ENCODE assay signal across 12 cellular contexts in genomic region chr4:23930750-23931488, GRCh38. TPM values are rescaled to one million over a fixed set of nuclear protein-coding genes. Genes with fewer than 3 reads are reported as not detected.
DNase-seq lines count a peak whose midpoint lies in the region; ATAC-seq and TF ChIP-seq lines count a peak whose summit lies in the region.
"Had no signal": no experiment of that assay in that cellular context is flagged by ENCODE, and none has a peak within 500 bp of the region (broad histone marks: within the 10 kb centered on the region; RNA-seq: fewer than 3 reads in every experiment).

No MANE protein-coding gene starts in this region.

- no peaks in the 10 kb centered on the region for H3K36me3 Mint-ChIP-seq in stimulated activated effector memory CD8-positive, alpha-beta T cell treated with anti-CD3 and anti-CD28 coated beads, Interleukin-12 subunit alpha, Interleukin-12 subunit beta, amount 100 ng/mL, for 72 hours

- no peaks in the 10 kb centered on the region for H3K4me1 Mint-ChIP-seq in stimulated activated effector memory CD8-positive, alpha-beta T cell treated with anti-CD3 and anti-CD28 coated beads, Interleukin-12 subunit alpha, Interleukin-12 subunit beta, amount 100 ng/mL, for 72 hours

- peak; percentile 15 for TF ChIP-seq RAD21 in SK-N-SH (IDR thresholded peaks at IDR 0.05; ENCODE audit: low read length)

- TF ChIP-seq POLR2A in tibial nerve (IDR thresholded peaks at IDR 0.05) = no peak

- H3K4me2 ChIP-seq in SK-N-SH = no peak overlapping the region

- peak in 1 of 2 experiments; percentile 76; a peak in 2 of 4 replicates for TF ChIP-seq EP300 in SK-N-SH (IDR thresholded peaks at IDR 0.05; ENCODE audit: borderline replicate concordance in 1 of 2, low read depth in 1 of 2, low read length in 1 of 2)
- peak in 1 of 2 donors; percentile 62 for TF ChIP-seq EP300 in tibial nerve (IDR thresholded peaks at IDR 0.05)

- H3K27ac Mint-ChIP-seq in stimulated activated effector memory CD8-positive, alpha-beta T cell treated with anti-CD3 and anti-CD28 coated beads, Interleukin-12 subunit alpha, Interleukin-12 subunit beta, amount 100 ng/mL, for 72 hours = no peak overlapping the region

- POLR2A ChIA-PET in SK-N-SH (lab: Yijun Ruan, JAX) = no interaction called here

- no peak for TF ChIP-seq CTCF in SK-N-SH (IDR thresholded peaks at IDR 0.05)
- no peak for TF ChIP-seq CTCF in foreskin fibroblast (IDR thresholded peaks at IDR 0.05; ENCODE audit: low read depth, low read length)
- TF ChIP-seq CTCF in tibial nerve (IDR thresholded peaks at IDR 0.05) = no peak
- TF ChIP-seq CTCF in GM10266 (IDR thresholded peaks at IDR 0.05; ENCODE audit: control insufficient read depth, insufficient read depth, low read depth, missing control alignments) = no peak

- H3K9me3 Mint-ChIP-seq in stimulated activated effector memory CD8-positive, alpha-beta T cell treated with anti-CD3 and anti-CD28 coated beads, Interleukin-12 subunit alpha, Interleukin-12 subunit beta, amount 100 ng/mL, for 72 hours = peaks cover 10% of the 10 kb centered on the region

- no peaks in the 10 kb centered on the region for H3K79me2 ChIP-seq in SK-N-SH (ENCODE audit: insufficient read depth)

- H3K4me3 Mint-ChIP-seq in stimulated activated effector memory CD8-positive, alpha-beta T cell treated with anti-CD3 and anti-CD28 coated beads, Interleukin-12 subunit alpha, Interleukin-12 subunit beta, amount 100 ng/mL, for 72 hours = no peak overlapping the region

- H2AFZ ChIP-seq in SK-N-SH (ENCODE audit: low read depth) = no peak overlapping the region

- H3K4me3 ChIP-seq in SK-N-SH (ENCODE audit: low read depth in 2 of 2, low read length in 1 of 2) = no peak overlapping the region
- H3K4me3 ChIP-seq in foreskin fibroblast (ENCODE audit: low read depth in 1 of 2, low read length in 2 of 2) = no peak overlapping the region
- H3K4me3 ChIP-seq in tibial nerve = no peak overlapping the region

- H3K36me3 ChIP-seq in SK-N-SH (replicated peaks in 1 of 2; ENCODE audit: control insufficient read depth in 1 of 2, insufficient read depth in 2 of 2, low read length in 1 of 2) (no peaks in the 10 kb centered on the region), tibial nerve (no peaks in the 10 kb centered on the region)
- H3K36me3 ChIP-seq: neutrophil had no signal

- no peaks in the 10 kb centered on the region for H3K27me3 ChIP-seq in SK-N-SH (ENCODE audit: insufficient read depth)
- H3K27me3 ChIP-seq in tibial nerve = no peaks in the 10 kb centered on the region
- H3K27me3 ChIP-seq: neutrophil had no signal

- H3K9me3 ChIP-seq in SK-N-SH = no peaks in the 10 kb centered on the region
- no peaks in the 10 kb centered on the region for H3K9me3 ChIP-seq in tibial nerve
- H3K9me3 ChIP-seq: neutrophil had no signal

- no peaks in the 10 kb centered on the region for H4K20me1 ChIP-seq in SK-N-SH (ENCODE audit: insufficient read depth)

- H3K9ac ChIP-seq in SK-N-SH = no peak overlapping the region

- H3K4me1 ChIP-seq in SK-N-SH (ENCODE audit: control insufficient read depth in 1 of 2, insufficient read depth in 2 of 2, low read depth in 1 of 2, low read length in 1 of 2) (peaks cover 0 to 8% of the 10 kb centered on the region in 2 experiments; a peak in 2 of 4 replicates), tibial nerve (peaks cover 0 to 32% (median 3%) of the 10 kb centered on the region in 4 donors)

- WGBS in SK-N-SH (ENCODE audit: low lambda C conversion rate) = 36% methylated on average over 6 of the region's 10 CpGs
- 43 to 44% methylated on average over 9 to 10 of the region's 10 CpGs for WGBS in tibial nerve, 2 donors

- CTCF ChIA-PET in SK-N-SH (lab: Yijun Ruan, JAX) = interaction anchor here (0.7 to 1.1 kb wide), 3 partner anchors 11 to 42 kb away, joined by 3 to 4 read pairs (median 3); no protein-coding TSS in a partner anchor

- ATAC-seq in stimulated activated effector memory CD8-positive, alpha-beta T cell treated with anti-CD3 and anti-CD28 coated beads, Interleukin-12 subunit alpha, Interleukin-12 subunit beta, amount 100 ng/mL, for 72 hours = no peak
- no peak for ATAC-seq in HG03139 (IDR thresholded peaks at IDR 0.05; ENCODE audit: unreplicated experiment)

- DNase-seq in SK-N-SH (peak; percentile 42), foreskin fibroblast (peak; percentile 39 to 57), midbrain (lab: John Stamatoyannopoulos, UW) (peak; percentile 32), tibial nerve (ENCODE audit: low spot score in 2 of 2) (peak; percentile 16 to 32), GM10266 (ENCODE audit: extremely low spot score) (no peak)
- no peak for DNase-seq in stimulated activated effector memory CD8-positive, alpha-beta T cell treated with anti-CD3 and anti-CD28 coated beads, Interleukin-12 subunit alpha, Interleukin-12 subunit beta, amount 100 ng/mL, for 72 hours (ENCODE audit: low spot score in 2 of 2)
- DNase-seq in activated effector memory CD4-positive, alpha-beta T cell treated with anti-CD3 and anti-CD28 coated beads, Interleukin-2, amount 50 U/mL, for 16 hours = no peak
- DNase-seq: NCI-H2029 treated with DMSO at 0.1 percent for 48 hours; SHP77; stimulated activated CD8-positive, alpha-beta memory T cell treated with anti-CD3 and anti-CD28 coated beads, Interleukin-4, amount 100 ng/mL, for 48 hours had no signal

- H3K27ac ChIP-seq in SK-N-SH (ENCODE audit: low read depth in 2 of 2, low read length in 1 of 2) (no peak overlapping the region), tibial nerve (peak overlapping the region in 2 of 4 donors; percentile 8 to 10)
- H3K27ac ChIP-seq: neutrophil had no signal

- H3F3A ChIP-seq in SK-N-SH (replicated peaks; ENCODE audit: insufficient read depth) = no peaks in the 10 kb centered on the region

- no peaks in the 10 kb centered on the region for H3K9me2 ChIP-seq in SK-N-SH

TF ChIP-seq in SK-N-SH, 30 proteins besides CTCF, POLR2A, EP300 and RAD21:
- TF ChIP-seq JUND (IDR thresholded peaks at IDR 0.05) = no peak
- no peak for TF ChIP-seq GABPA (IDR thresholded peaks at IDR 0.05; ENCODE audit: low read depth)
- TF ChIP-seq, protein P1, sequence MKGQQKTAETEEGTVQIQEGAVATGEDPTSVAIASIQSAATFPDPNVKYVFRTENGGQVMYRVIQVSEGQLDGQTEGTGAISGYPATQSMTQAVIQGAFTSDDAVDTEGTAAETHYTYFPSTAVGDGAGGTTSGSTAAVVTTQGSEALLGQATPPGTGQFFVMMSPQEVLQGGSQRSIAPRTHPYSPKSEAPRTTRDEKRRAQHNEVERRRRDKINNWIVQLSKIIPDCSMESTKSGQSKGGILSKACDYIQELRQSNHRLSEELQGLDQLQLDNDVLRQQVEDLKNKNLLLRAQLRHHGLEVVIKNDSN (IDR thresholded peaks at IDR 0.05; ENCODE audit: borderline replicate concordance, low read depth) = no peak
- peak; percentile 89 for TF ChIP-seq MXI1 (IDR thresholded peaks at IDR 0.05; ENCODE audit: low read depth, low read length)
- TF ChIP-seq FOSL2 (IDR thresholded peaks at IDR 0.05; ENCODE audit: borderline replicate concordance, low read depth) = no peak
- TF ChIP-seq TAF1 (IDR thresholded peaks at IDR 0.05; ENCODE audit: borderline replicate concordance, low read depth, low read length) = no peak
- TF ChIP-seq EZH2phosphoT487 (IDR thresholded peaks at IDR 0.05; ENCODE audit: borderline replicate concordance, low read depth) = no peak
- no peak for TF ChIP-seq POLR2AphosphoS5 (IDR thresholded peaks at IDR 0.05; ENCODE audit: low read depth, low read length)
- TF ChIP-seq ELF1 (IDR thresholded peaks at IDR 0.05) = no peak
- no peak for TF ChIP-seq TEAD4 (IDR thresholded peaks at IDR 0.05; ENCODE audit: borderline replicate concordance, insufficient read depth)
- TF ChIP-seq RXRA (IDR thresholded peaks at IDR 0.05; ENCODE audit: borderline replicate concordance, low read depth) = no peak
- peak; percentile 74 for TF ChIP-seq RCOR1 (IDR thresholded peaks at IDR 0.05; ENCODE audit: low read length)
- TF ChIP-seq, protein P2, sequence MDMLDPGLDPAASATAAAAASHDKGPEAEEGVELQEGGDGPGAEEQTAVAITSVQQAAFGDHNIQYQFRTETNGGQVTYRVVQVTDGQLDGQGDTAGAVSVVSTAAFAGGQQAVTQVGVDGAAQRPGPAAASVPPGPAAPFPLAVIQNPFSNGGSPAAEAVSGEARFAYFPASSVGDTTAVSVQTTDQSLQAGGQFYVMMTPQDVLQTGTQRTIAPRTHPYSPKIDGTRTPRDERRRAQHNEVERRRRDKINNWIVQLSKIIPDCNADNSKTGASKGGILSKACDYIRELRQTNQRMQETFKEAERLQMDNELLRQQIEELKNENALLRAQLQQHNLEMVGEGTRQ (IDR thresholded peaks at IDR 0.05; ENCODE audit: borderline replicate concordance, low read depth, low read length) = no peak; the same call in 1 of the 2 replicates
- TF ChIP-seq FOXM1 (IDR thresholded peaks at IDR 0.05; ENCODE audit: low read depth) = no peak
- TF ChIP-seq, protein P3, sequence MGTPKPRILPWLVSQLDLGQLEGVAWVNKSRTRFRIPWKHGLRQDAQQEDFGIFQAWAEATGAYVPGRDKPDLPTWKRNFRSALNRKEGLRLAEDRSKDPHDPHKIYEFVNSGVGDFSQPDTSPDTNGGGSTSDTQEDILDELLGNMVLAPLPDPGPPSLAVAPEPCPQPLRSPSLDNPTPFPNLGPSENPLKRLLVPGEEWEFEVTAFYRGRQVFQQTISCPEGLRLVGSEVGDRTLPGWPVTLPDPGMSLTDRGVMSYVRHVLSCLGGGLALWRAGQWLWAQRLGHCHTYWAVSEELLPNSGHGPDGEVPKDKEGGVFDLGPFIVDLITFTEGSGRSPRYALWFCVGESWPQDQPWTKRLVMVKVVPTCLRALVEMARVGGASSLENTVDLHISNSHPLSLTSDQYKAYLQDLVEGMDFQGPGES (IDR thresholded peaks at IDR 0.05; ENCODE audit: low read depth, low read length) = no peak
- TF ChIP-seq NFIC (IDR thresholded peaks at IDR 0.05; ENCODE audit: borderline replicate concordance) = no peak
- no peak for TF ChIP-seq NRF1 (IDR thresholded peaks at IDR 0.05; ENCODE audit: low read depth, low read length)
- TF ChIP-seq MEF2A (IDR thresholded peaks at IDR 0.05; ENCODE audit: borderline replicate concordance, low read depth) = no peak
- no peak for TF ChIP-seq YY1 (IDR thresholded peaks at IDR 0.05; ENCODE audit: low read depth)
- no peak for TF ChIP-seq RFX5 (IDR thresholded peaks at IDR 0.05; ENCODE audit: low read length)
- TF ChIP-seq FOXJ3 (CRISPR knock-in tag; IDR thresholded peaks at IDR 0.05) = no peak
- peak; percentile 47 for TF ChIP-seq CHD2 (IDR thresholded peaks at IDR 0.05; ENCODE audit: low read length, partially characterized antibody)

RNA-seq across cellular contexts. Expression of gene PPARGC1A, which starts 41.1 kb away (rescaled TPM):
- polyA plus RNA-seq in SK-N-SH (2012; rRNA removed) = 0.06 and 0.07 TPM in 2 replicates
- polyA plus RNA-seq in SK-N-SH (2012; cell fraction: cytosol; rRNA removed) = 0.03 and 0.07 TPM in 2 replicates
- 0.08 and 0.14 TPM in 2 replicates for polyA plus RNA-seq in SK-N-SH (2012; cell fraction: nucleus; rRNA removed)
- total RNA-seq in tibial nerve = 10 to 100 TPM in 1 of 4 donors, 1 to 10 TPM in 3; 4.6 to 14.7 (median 6.8) TPM

Comparison
In these comparisons a context has a peak if more than half of its experiments do, and no peak if none do; other contexts are left out.
1. DNase-seq: peak in SK-N-SH (single experiment), foreskin fibroblast (2 of 2), midbrain (single experiment) and tibial nerve (2 of 2); none in GM10266 (single experiment), stimulated activated effector memory CD8-positive, alpha-beta T cell treated with anti-CD3 and anti-CD28 coated beads, Interleukin-12 subunit alpha, Interleukin-12 subunit beta, amount 100 ng/mL, for 72 hours (0 of 2) and activated effector memory CD4-positive, alpha-beta T cell treated with anti-CD3 and anti-CD28 coated beads, Interleukin-2, amount 50 U/mL, for 16 hours (single experiment).